In genomic region chr2:6791682-6792081, GRCh38 we compare ENCODE assay signal across 18 cellular contexts.
A peak's percentile ranks its signal among the peaks of the same experiment; 100 is the strongest.
DNase-seq lines count a peak whose midpoint lies in the region; ATAC-seq, FAIRE-seq and TF ChIP-seq lines count a peak whose summit lies in the region.
"Had no signal": no experiment of that assay in that cellular context is flagged by ENCODE, and none has a peak within 500 bp of the region (broad histone marks: within the 10 kb centered on the region; RNA-seq: fewer than 3 reads in every experiment).

No MANE protein-coding gene starts in this region.

- H3K4me1 ChIP-seq in Panc1 (ENCODE audit: control insufficient read depth, insufficient read depth, low read length) (no peaks in the 10 kb centered on the region), gastrocnemius medialis (no peaks in the 10 kb centered on the region), suprapubic skin (no peaks in the 10 kb centered on the region)

- ATAC-seq in Panc1, result no peak
- ATAC-seq in gastrocnemius medialis, result no peak
- ATAC-seq: activated CD4-positive, alpha-beta T cell treated with anti-CD3 and anti-CD28 coated beads for 36 hours; foreskin keratinocyte; stimulated activated effector memory CD8-positive, alpha-beta T cell treated with anti-CD3 and anti-CD28 coated beads, Interleukin-12 subunit alpha, Interleukin-12 subunit beta, amount 100 ng/mL, for 72 hours had no signal

- intact Hi-C loops in Panc1 (cut with micrococcal nuclease; ENCODE audit: unreplicated experiment) (no loop called here), gastrocnemius medialis (cut with DNase I; ENCODE audit: low total_unique reads) (no loop called here)

- H3K27ac ChIP-seq in Panc1 (ENCODE audit: low read length), result no peak overlapping the region
- no peak overlapping the region for H3K27ac ChIP-seq in gastrocnemius medialis
- no peak overlapping the region for H3K27ac ChIP-seq in suprapubic skin
- H3K27ac ChIP-seq: cardiac muscle cell, foreskin keratinocyte, PC-9 had no signal

- in situ Hi-C loops in Panc1 (cut with HindIII; ENCODE audit: low pct_unique_long_range_greater_than_20kb, low sequenced_read_pairs), result no loop called here
- in situ Hi-C loops in gastrocnemius medialis (cut with MboI; ENCODE audit: low sequenced_read_pairs in 4 of 4), result no loop called here

- TF ChIP-seq POLR2A in gastrocnemius medialis (IDR thresholded peaks at IDR 0.05) (no peak), GM12892 (IDR thresholded peaks at IDR 0.05; ENCODE audit: low read depth, low read length) (no peak), suprapubic skin (IDR thresholded peaks at IDR 0.05) (no peak)

- H3K9me3 ChIP-seq in Panc1 (ENCODE audit: control insufficient read depth, insufficient read depth, low read depth, low read length) (no peaks in the 10 kb centered on the region), gastrocnemius medialis (no peaks in the 10 kb centered on the region), suprapubic skin (no peaks in the 10 kb centered on the region)

- TF ChIP-seq EP300 in suprapubic skin (IDR thresholded peaks at IDR 0.05), result no peak

- no peaks in the 10 kb centered on the region for H3K27me3 ChIP-seq in H7 (ENCODE audit: control insufficient read depth, insufficient read depth, low read length)
- no peaks in the 10 kb centered on the region for H3K27me3 ChIP-seq in Panc1 (ENCODE audit: control insufficient read depth, insufficient read depth, low read length)
- H3K27me3 ChIP-seq in gastrocnemius medialis, result no peaks in the 10 kb centered on the region
- H3K27me3 ChIP-seq in suprapubic skin, result no peaks in the 10 kb centered on the region
- H3K27me3 ChIP-seq: cardiac muscle cell, foreskin keratinocyte had no signal

- DNase-seq in EH (ENCODE audit: low read depth), result peak; percentile 33
- peak; percentile 65 for DNase-seq in H7
- no peak for DNase-seq in Panc1 (ENCODE audit: low read depth, low spot score)
- peak; percentile 47 for DNase-seq in iPS-NIHi7 (ENCODE audit: extremely low spot score)
- DNase-seq in gastrocnemius medialis, result no peak
- no peak for DNase-seq in middle frontal gyrus (ENCODE audit: extremely low spot score, low spot score)
- DNase-seq in GM12892 (ENCODE audit: insufficient read length), result no peak
- DNase-seq in suprapubic skin (ENCODE audit: low spot score in 2 of 2), result no peak
- DNase-seq: activated CD4-positive, alpha-beta T cell treated with anti-CD3 and anti-CD28 coated beads for 36 hours; activated naive CD8-positive, alpha-beta T cell treated with anti-CD3 and anti-CD28 coated beads for 36 hours; foreskin keratinocyte; NCI-H2081 treated with DMSO at 0.1 percent for 48 hours; PC-9; T-helper 1 cell; trophoblast cell had no signal

- POLR2A ChIA-PET in Panc1 (lab: Charles Lee), result interaction anchor here (0.7 kb wide), 1 partner anchor 489 kb away, joined by 7 read pairs; no protein-coding TSS in a partner anchor

- FAIRE-seq in GM12892 (lab: Jason Lieb, UNC), result no peak
- FAIRE-seq: G401.6 had no signal

- WGBS in suprapubic skin, result 88% methylated on average over 4 of the region's 4 CpGs

- H3K4me3 ChIP-seq in H7 (ENCODE audit: insufficient read depth, low read depth, low read length) (no peak overlapping the region), Panc1 (ENCODE audit: low read depth in 2 of 2, low read length in 2 of 2) (no peak overlapping the region), gastrocnemius medialis (no peak overlapping the region), suprapubic skin (no peak overlapping the region)
- H3K4me3 ChIP-seq: cardiac muscle cell, PC-9 had no signal

- peak; percentile 8; the same call in 1 of the 2 replicates for TF ChIP-seq CTCF in Panc1 (IDR thresholded peaks at IDR 0.05)
- TF ChIP-seq CTCF in gastrocnemius medialis (IDR thresholded peaks at IDR 0.05 in 4 of 5, conservative IDR thresholded peaks at IDR 0.05 in 1 of 5), result no peak
- TF ChIP-seq CTCF in suprapubic skin (IDR thresholded peaks at IDR 0.05), result no peak

- H3K36me3 ChIP-seq in H7 (replicated peaks; ENCODE audit: control insufficient read depth, insufficient read depth, low read length) (no peaks in the 10 kb centered on the region), Panc1 (ENCODE audit: control insufficient read depth, insufficient read depth, low read length) (no peaks in the 10 kb centered on the region), gastrocnemius medialis (no peaks in the 10 kb centered on the region), suprapubic skin (no peaks in the 10 kb centered on the region)
- H3K36me3 ChIP-seq: cardiac muscle cell had no signal

- CTCF ChIA-PET in Panc1 (lab: Charles Lee), result no interaction called here

- no TSS peak for BruUV-seq in Panc1 (replicated peaks; lab: Mats Ljungman, UMichigan)

Comparison
In these comparisons a context has a peak if more than half of its experiments do, and no peak if none do; other contexts are left out.
1. DNase-seq: peak in EH (single experiment), H7 (single experiment) and iPS-NIHi7 (single experiment); none in Panc1 (single experiment), gastrocnemius medialis (0 of 2), middle frontal gyrus (single experiment), GM12892 (single experiment) and suprapubic skin (0 of 2).